In genomic region chr22:20412474-20413216, GRCh38 we compare ENCODE assay signal across 1 cellular context.
TF ChIP-seq lines count a peak whose summit lies in the region.

No MANE protein-coding gene starts in this region.

TF ChIP-seq in H1, 55 proteins besides CTCF, POLR2A, EP300 and RAD21:
- TF ChIP-seq CTBP2 (IDR thresholded peaks at IDR 0.05; ENCODE audit: borderline replicate concordance, insufficient read depth, insufficient read length, low read length) (no peak), ASH2L (IDR thresholded peaks at IDR 0.05; ENCODE audit: low read length) (no peak), ATF2 (IDR thresholded peaks at IDR 0.05; ENCODE audit: low read length) (no peak), EZH2 (IDR thresholded peaks at IDR 0.05; ENCODE audit: low read depth, low read length, severe bottlenecking) (no peak), SP1 (IDR thresholded peaks at IDR 0.05; ENCODE audit: low read depth, low read length) (no peak), CHD2 (IDR thresholded peaks at IDR 0.05; ENCODE audit: low read length) (no peak), KDM4A (IDR thresholded peaks at IDR 0.05; ENCODE audit: low read depth, low read length, severe bottlenecking) (no peak), SIX5 (IDR thresholded peaks at IDR 0.05; ENCODE audit: low read depth, low read length) (no peak), JUN (IDR thresholded peaks at IDR 0.05; ENCODE audit: low read depth, low read length) (no peak), GABPA (IDR thresholded peaks at IDR 0.05; ENCODE audit: borderline replicate concordance, insufficient read depth, low read length) (no peak), SUZ12 (IDR thresholded peaks at IDR 0.05; ENCODE audit: low read length) (no peak), BACH1 (IDR thresholded peaks at IDR 0.05; ENCODE audit: low read length) (no peak)
